In the genomic region with DNA sequence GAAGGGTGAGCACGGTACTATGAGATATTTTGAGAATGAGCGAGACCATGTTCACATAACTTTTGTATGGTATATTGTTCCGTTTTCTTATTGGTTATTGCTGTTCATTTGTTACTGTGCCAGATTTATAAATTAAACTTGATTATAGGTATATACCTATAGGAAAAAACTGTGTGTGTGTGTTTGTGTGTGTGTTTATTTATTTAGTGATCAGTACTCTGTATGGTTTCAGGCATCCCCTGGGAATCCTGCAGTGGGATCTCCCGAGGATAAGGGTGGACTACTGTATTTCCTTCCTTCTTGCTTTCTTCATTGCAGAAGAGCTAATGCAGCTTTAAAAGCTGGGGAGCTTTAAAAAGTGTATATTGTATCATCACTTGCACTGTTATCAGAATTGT, we compare ENCODE assay signal across 26 cellular contexts. TPM values are rescaled to one million over a fixed set of nuclear protein-coding genes. Genes with fewer than 3 reads are reported as not detected.
A peak's percentile ranks its signal among the peaks of the same experiment; 100 is the strongest.
DNase-seq lines count a peak whose midpoint lies in the region; ATAC-seq, FAIRE-seq and TF ChIP-seq lines count a peak whose summit lies in the region.
"Had no signal": no experiment of that assay in that cellular context is flagged by ENCODE, and none has a peak within 500 bp of the region (broad histone marks: within the 10 kb centered on the region; RNA-seq: fewer than 3 reads in every experiment).

No MANE protein-coding gene starts in this region.

- DNase-seq in activated CD8-positive, alpha-beta T cell treated with anti-CD3 and anti-CD28 coated beads for 36 hours, result no peak
- DNase-seq in activated CD8-positive, alpha-beta T cell treated with anti-CD3 and anti-CD28 coated beads, Interleukin-2, amount 10 ng/mL, durations not matched to agents 7 days and 5 days, result no peak
- DNase-seq in K562 (ENCODE audit: extremely low read depth in 1 of 4, low spot score in 3 of 4) (no peak), mesendoderm (peak; percentile 8), RKO (ENCODE audit: low spot score) (no peak), KG1 (lab: John Stamatoyannopoulos, UW) (no peak)
- no peak for DNase-seq in activated CD4-positive, alpha-beta T cell treated with anti-CD3 and anti-CD28 coated beads, Interleukin-2, amount 50 U/mL, for 4 hours
- DNase-seq: Caco-2; CD4-positive, alpha-beta memory T cell; H9; HFFc6; NCI-H1048; NCI-H1417; NCI-H1694; NCI-H2029 treated with DMSO at 0.1 percent for 48 hours; NCI-H2227 treated with DMSO at 0.1 percent for 48 hours; NCI-H526 treated with DMSO at 0.1 percent for 48 hours; PC-9; SHP77 had no signal

- no peak for TF ChIP-seq POLR2A in K562 (conservative IDR thresholded peaks at IDR 0.05)

- no peak overlapping the region for H4K5ac ChIP-seq in mesendoderm (ENCODE audit: low read length)

- H3K9me3 ChIP-seq in BLaER1 treated with 17β-estradiol and CSF1 and Interleukin-3, amounts not matched to agents 10 nM and 100 nM (replicated peaks in 1 of 11), result no peaks in the 10 kb centered on the region
- H3K9me3 ChIP-seq in K562 (replicated peaks; ENCODE audit: control insufficient read depth, insufficient read depth, low read depth, low read length), result no peaks in the 10 kb centered on the region
- H3K9me3 ChIP-seq: Caco-2 had no signal

- CTCF ChIA-PET in activated CD8-positive, alpha-beta T cell treated with anti-CD3 and anti-CD28 coated beads for 36 hours (lab: Charles Lee), result interaction anchor here (1.2 to 1.4 kb wide), 2 partner anchors 194 to 319 kb away, joined by 3 to 4 read pairs; no protein-coding TSS in a partner anchor
- CTCF ChIA-PET in activated CD8-positive, alpha-beta T cell treated with anti-CD3 and anti-CD28 coated beads, Interleukin-2, amount 10 ng/mL, durations not matched to agents 7 days and 5 days (lab: Charles Lee), result interaction anchor here (1.7 to 2.0 kb wide), 2 partner anchors 37 to 66 kb away, joined by 4 to 5 read pairs; no protein-coding TSS in a partner anchor
- CTCF ChIA-PET in K562 (lab: Yijun Ruan, JAX; ENCODE audit: low intra/inter-chr PET ratio), result no interaction called here

- no peak overlapping the region for H4K8ac ChIP-seq in mesendoderm (ENCODE audit: low read depth, low read length)

- H3K23ac ChIP-seq in mesendoderm (ENCODE audit: low read length), result no peak overlapping the region

- H2AK5ac ChIP-seq in mesendoderm (ENCODE audit: low read length), result no peak overlapping the region

- no TSS peak for BruUV-seq in K562 (replicated peaks; lab: Mats Ljungman, UMichigan)

- no peak overlapping the region for H3K56ac ChIP-seq in mesendoderm (ENCODE audit: low read length)

- H3K9ac ChIP-seq in BLaER1 treated with 17β-estradiol and CSF1 and Interleukin-3, amounts not matched to agents 10 nM and 100 nM, result no peak overlapping the region
- no peak overlapping the region for H3K9ac ChIP-seq in K562 (ENCODE audit: insufficient read depth in 1 of 2, low read depth in 2 of 2, low read length in 2 of 2)
- H3K9ac ChIP-seq in mesendoderm (ENCODE audit: low read length), result no peak overlapping the region
- H3K9ac ChIP-seq: KMS-11 had no signal

- intact Hi-C loops in activated CD8-positive, alpha-beta T cell treated with anti-CD3 and anti-CD28 coated beads for 36 hours (cut with micrococcal nuclease), result no loop called here
- intact Hi-C loops in K562 (cut with micrococcal nuclease), result no loop called here

- no peak for FAIRE-seq in K562 (lab: Jason Lieb, UNC)
- FAIRE-seq: G401.6, HTR-8/SVneo had no signal

- H3K36me3 ChIP-seq in BLaER1 treated with 17β-estradiol and CSF1 and Interleukin-3, amounts not matched to agents 10 nM and 100 nM, result peaks cover 30 to 73% (median 66%) of the 10 kb centered on the region in 11 experiments; a peak in 21 of 22 replicates
- peaks cover 37% of the 10 kb centered on the region for H3K36me3 ChIP-seq in K562 (ENCODE audit: control insufficient read depth, insufficient read depth, low read length)
- peaks cover 2% of the 10 kb centered on the region for H3K36me3 ChIP-seq in mesendoderm (ENCODE audit: control insufficient read depth, insufficient read depth, low read length)

- H3K27ac ChIP-seq in BLaER1 treated with 17β-estradiol and CSF1 and Interleukin-3, amounts not matched to agents 10 nM and 100 nM, result no peak overlapping the region; a peak in 1 of 22 replicates
- H3K27ac ChIP-seq in K562 (ENCODE audit: extremely low read depth, low read depth, low read length), result peak overlapping the region; percentile 6; the same call in 1 of the 3 replicates
- H3K27ac ChIP-seq in mesendoderm (ENCODE audit: low read depth, low read length), result no peak overlapping the region
- H3K27ac ChIP-seq: 22Rv1, KMS-11, RWPE1 had no signal

- H3K4me2 ChIP-seq in BLaER1 treated with 17β-estradiol and CSF1 and Interleukin-3, amounts not matched to agents 10 nM and 100 nM, result peak overlapping the region in 8 of 11 experiments; percentile 24 to 58 (median 44); a peak in 14 of 22 replicates
- H3K4me2 ChIP-seq in K562 (ENCODE audit: insufficient read depth, low read length) (peak overlapping the region; percentile 16; the same call in 1 of the 2 replicates), mesendoderm (ENCODE audit: low read length) (no peak overlapping the region)
- H3K4me2 ChIP-seq: GM23338, KMS-11, PC-9 had no signal

- H2AFZ ChIP-seq in K562 (ENCODE audit: low read depth, low read length), result no peak overlapping the region
- H2AFZ ChIP-seq: GM23338, PC-9 had no signal

- H2BK5ac ChIP-seq in mesendoderm (ENCODE audit: low read length), result no peak overlapping the region

- H2BK15ac ChIP-seq in mesendoderm (replicated peaks; ENCODE audit: low read depth), result no peak overlapping the region

- H3K79me1 ChIP-seq in mesendoderm (ENCODE audit: low read length), result peaks cover 4% of the 10 kb centered on the region

- H3K4me1 Mint-ChIP-seq in activated CD8-positive, alpha-beta T cell treated with anti-CD3 and anti-CD28 coated beads for 36 hours (ENCODE audit: low read depth), result peaks cover 21% of the 10 kb centered on the region
- H3K4me1 Mint-ChIP-seq in activated CD8-positive, alpha-beta T cell treated with anti-CD3 and anti-CD28 coated beads, Interleukin-2, amount 10 ng/mL, durations not matched to agents 7 days and 5 days (ENCODE audit: low read depth), result peaks cover 21% of the 10 kb centered on the region
- H3K4me1 Mint-ChIP-seq: GM23338, H9 had no signal

- no peak overlapping the region for H3K4ac ChIP-seq in mesendoderm (ENCODE audit: low read depth, low read length)

- no peak for TF ChIP-seq RAD21 in K562 (CRISPR knock-in tag; conservative IDR thresholded peaks at IDR 0.05 in 1 of 2, IDR thresholded peaks at IDR 0.05 in 1 of 2)

- H3K36me3 Mint-ChIP-seq in activated CD8-positive, alpha-beta T cell treated with anti-CD3 and anti-CD28 coated beads for 36 hours (ENCODE audit: low read depth), result peaks cover 23% of the 10 kb centered on the region
- peaks cover 38% of the 10 kb centered on the region for H3K36me3 Mint-ChIP-seq in activated CD8-positive, alpha-beta T cell treated with anti-CD3 and anti-CD28 coated beads, Interleukin-2, amount 10 ng/mL, durations not matched to agents 7 days and 5 days (ENCODE audit: low read depth)

- H3K4me3 ChIP-seq in BLaER1 treated with 17β-estradiol and CSF1 and Interleukin-3, amounts not matched to agents 10 nM and 100 nM, result no peak overlapping the region
- H3K4me3 ChIP-seq in K562 (no peak overlapping the region), mesendoderm (ENCODE audit: low read length) (no peak overlapping the region)
- H3K4me3 ChIP-seq: GM23338, PC-9 had no signal

- ATAC-seq in activated CD8-positive, alpha-beta T cell treated with anti-CD3 and anti-CD28 coated beads for 36 hours, result no peak
- no peak for ATAC-seq in activated CD8-positive, alpha-beta T cell treated with anti-CD3 and anti-CD28 coated beads, Interleukin-2, amount 10 ng/mL, durations not matched to agents 7 days and 5 days
- ATAC-seq in K562, result peak; percentile 7; the same call in 1 of the 3 replicates
- ATAC-seq: GM23338 had no signal

- H3K27ac Mint-ChIP-seq in activated CD8-positive, alpha-beta T cell treated with anti-CD3 and anti-CD28 coated beads for 36 hours, result peak overlapping the region; percentile 52
- H3K27ac Mint-ChIP-seq in activated CD8-positive, alpha-beta T cell treated with anti-CD3 and anti-CD28 coated beads, Interleukin-2, amount 10 ng/mL, durations not matched to agents 7 days and 5 days, result no peak overlapping the region
- H3K27ac Mint-ChIP-seq: GM23338, HFFc6 had no signal

- no peak overlapping the region for H3K4me3 Mint-ChIP-seq in activated CD8-positive, alpha-beta T cell treated with anti-CD3 and anti-CD28 coated beads for 36 hours
- no peak overlapping the region for H3K4me3 Mint-ChIP-seq in activated CD8-positive, alpha-beta T cell treated with anti-CD3 and anti-CD28 coated beads, Interleukin-2, amount 10 ng/mL, durations not matched to agents 7 days and 5 days
- H3K4me3 Mint-ChIP-seq: CD4-positive, alpha-beta memory T cell; GM23338; H9; HFFc6 had no signal

- no peaks in the 10 kb centered on the region for H3K27me3 ChIP-seq in BLaER1 treated with 17β-estradiol and CSF1 and Interleukin-3, amounts not matched to agents 10 nM and 100 nM
- H3K27me3 ChIP-seq in K562 (ENCODE audit: control insufficient read depth in 2 of 2, insufficient read depth in 2 of 2, low read length in 2 of 2), result no peaks in the 10 kb centered on the region
- no peaks in the 10 kb centered on the region for H3K27me3 ChIP-seq in mesendoderm (ENCODE audit: insufficient read depth, low read length, poor library complexity)

- POLR2A ChIA-PET in activated CD8-positive, alpha-beta T cell treated with anti-CD3 and anti-CD28 coated beads for 36 hours (lab: Charles Lee), result interaction anchor here (1.2 kb wide), 1 partner anchor 10 kb away, joined by 3 read pairs; no protein-coding TSS in a partner anchor
- POLR2A ChIA-PET in activated CD8-positive, alpha-beta T cell treated with anti-CD3 and anti-CD28 coated beads, Interleukin-2, amount 10 ng/mL, durations not matched to agents 7 days and 5 days (lab: Charles Lee), result interaction anchor here (1.7 kb wide), 1 partner anchor 8 kb away, joined by 6 read pairs; a partner anchor contains a TSS
- POLR2A ChIA-PET in K562 (lab: Yijun Ruan, JAX), result interaction anchor here (0.6 kb wide), 1 partner anchor 8 kb away, joined by 4 read pairs; a partner anchor contains a TSS

- no peaks in the 10 kb centered on the region for H3K27me3 Mint-ChIP-seq in activated CD8-positive, alpha-beta T cell treated with anti-CD3 and anti-CD28 coated beads for 36 hours
- H3K27me3 Mint-ChIP-seq in activated CD8-positive, alpha-beta T cell treated with anti-CD3 and anti-CD28 coated beads, Interleukin-2, amount 10 ng/mL, durations not matched to agents 7 days and 5 days (ENCODE audit: low read depth), result no peaks in the 10 kb centered on the region
- H3K27me3 Mint-ChIP-seq: CD4-positive, alpha-beta memory T cell had no signal

- H3K4me1 ChIP-seq in BLaER1 treated with 17β-estradiol and CSF1 and Interleukin-3, amounts not matched to agents 10 nM and 100 nM, result peaks cover 12 to 32% (median 18%) of the 10 kb centered on the region in 10 experiments
- H3K4me1 ChIP-seq in K562 (replicated peaks in 1 of 2; ENCODE audit: control insufficient read depth in 2 of 2, insufficient read depth in 2 of 2, low read length in 2 of 2) (peaks cover 0 to 12% of the 10 kb centered on the region in 2 experiments; a peak in 2 of 5 replicates), mesendoderm (ENCODE audit: control insufficient read depth, low read depth, low read length) (no peaks in the 10 kb centered on the region)

- no peaks in the 10 kb centered on the region for H3K9me1 ChIP-seq in K562 (ENCODE audit: control insufficient read depth, insufficient read depth, low read length)

- H3K18ac ChIP-seq in mesendoderm (ENCODE audit: low read length), result no peak overlapping the region

- WGBS in K562 (ENCODE audit: insufficient coverage, low coverage, missing lambda C conversion rate), result 65% methylated on average over 4 of the region's 4 CpGs
- WGBS in mesendoderm (ENCODE audit: extremely low coverage, insufficient coverage, low lambda C conversion rate), result no CpG with 5 or more reads among the region's 4 CpGs

- TF ChIP-seq CTCF in activated CD8-positive, alpha-beta T cell treated with anti-CD3 and anti-CD28 coated beads for 36 hours (IDR thresholded peaks at IDR 0.05), result no peak
- no peak for TF ChIP-seq CTCF in K562 (IDR thresholded peaks at IDR 0.05 in 2 of 3, conservative IDR thresholded peaks at IDR 0.05 in 1 of 3; ENCODE audit: insufficient read depth in 2 of 3, low read depth in 1 of 3, low read length in 3 of 3)

- in situ Hi-C loops in K562 (cut with MboI), result no loop called here

- peaks cover 24 to 100% (median 92%) of the 10 kb centered on the region in 11 experiments; a peak in 20 of 22 replicates for H4K20me1 ChIP-seq in BLaER1 treated with 17β-estradiol and CSF1 and Interleukin-3, amounts not matched to agents 10 nM and 100 nM
- no peaks in the 10 kb centered on the region; the same call in none of the 2 replicates for H4K20me1 ChIP-seq in K562 (replicated peaks; ENCODE audit: control insufficient read depth, insufficient read depth, low read length)

- no peak overlapping the region for H2BK120ac ChIP-seq in mesendoderm (ENCODE audit: low read depth, low read length)

- H3K9me3 Mint-ChIP-seq in activated CD8-positive, alpha-beta T cell treated with anti-CD3 and anti-CD28 coated beads for 36 hours, result no peaks in the 10 kb centered on the region
- H3K9me3 Mint-ChIP-seq in activated CD8-positive, alpha-beta T cell treated with anti-CD3 and anti-CD28 coated beads, Interleukin-2, amount 10 ng/mL, durations not matched to agents 7 days and 5 days (ENCODE audit: insufficient read depth), result no peaks in the 10 kb centered on the region
- H3K9me3 Mint-ChIP-seq: CD4-positive, alpha-beta memory T cell; GM23338; H9; HFFc6 had no signal

- peaks cover 55% of the 10 kb centered on the region for H3K79me2 ChIP-seq in K562 (ENCODE audit: control insufficient read depth, insufficient read depth, low read length)
- peaks cover 8% of the 10 kb centered on the region for H3K79me2 ChIP-seq in mesendoderm (ENCODE audit: control insufficient read depth, insufficient read depth, low read length)

- no peak for TF ChIP-seq EP300 in K562 (IDR thresholded peaks at IDR 0.05; ENCODE audit: low read length)

RNA-seq across cellular contexts. Expression of a gene that starts 8.0 kb away (rescaled TPM):
- total RNA-seq in activated CD8-positive, alpha-beta T cell treated with anti-CD3 and anti-CD28 coated beads for 36 hours, result 10 to 100 TPM; 30.3 to 31.6 TPM
- total RNA-seq in activated CD8-positive, alpha-beta T cell treated with anti-CD3 and anti-CD28 coated beads, Interleukin-2, amount 10 ng/mL, durations not matched to agents 7 days and 5 days, result 10 to 100 TPM; 37.7 to 41.1 TPM
- total RNA-seq in K562 (2011; cell fraction: chromatin; rRNA removed; ENCODE audit: low replicate concordance), result 72.5 and 248 TPM in 2 replicates
- total RNA-seq in K562 (2011; cell fraction: nucleolus; rRNA removed), result 35.7 and 56.7 TPM in 2 replicates
- total RNA-seq in K562 (2011; cell fraction: nucleoplasm; rRNA removed), result 84.0 and 86.9 TPM in 2 replicates
- total RNA-seq in K562 (2014; rRNA removed), result 10.7 and 12.7 TPM in 2 replicates
- 17.2 and 19.1 TPM in 2 replicates for total RNA-seq in K562 (2014; rRNA removed; fragmentation: Illumina TruSeq; extraction: Trizol)
- total RNA-seq in K562 (2015; rRNA removed; fragmentation: Illumina TruSeq; extraction: Trizol), result 23.3 and 24.2 TPM in 2 replicates
- total RNA-seq in K562 (2021), result 20.2 and 22.7 TPM in 2 replicates
- polyA plus RNA-seq in K562 (2011; rRNA removed), result 16.7 and 18.6 TPM in 2 replicates
- polyA plus RNA-seq in K562 (2011; cell fraction: cytosol; rRNA removed), result 9.3 and 12.1 TPM in 2 replicates
- 36.7 and 37.9 TPM in 2 replicates for polyA plus RNA-seq in K562 (2011; cell fraction: nucleus; rRNA removed)
- polyA plus RNA-seq in K562 (2012), result 8.7 and 11.7 TPM in 2 replicates
- 11.9 and 14.6 TPM in 2 replicates for polyA plus RNA-seq in K562 (2014; fragmentation: Illumina TruSeq; extraction: Trizol)
- polyA plus RNA-seq in K562 (2014; fragmentation: Nextera tagmentation; extraction: Ambion mirVana), result 1 to 10 TPM; 2.0 to 6.0 TPM
- polyA plus RNA-seq in K562 (2014; rRNA removed), result 8.8 and 11.4 TPM in 2 replicates
- 54.6 and 68.2 TPM in 2 replicates for polyA minus RNA-seq in K562 (2011; rRNA and poly(A)+ RNA removed)
- 15.4 and 19.6 TPM in 2 replicates for polyA minus RNA-seq in K562 (2011; cell fraction: cytosol; rRNA and poly(A)+ RNA removed)
- polyA minus RNA-seq in K562 (2011; cell fraction: nucleus; rRNA and poly(A)+ RNA removed), result 38.5 and 74.9 TPM in 2 replicates
- polyA plus RNA-seq in mesendoderm (2013, experiment 1 of 2), result 4.7 TPM
- polyA plus RNA-seq in mesendoderm (2013, experiment 2 of 2), result 4.6 TPM

RNA-seq across cellular contexts. Expression of a gene that starts 39.4 kb away (rescaled TPM):
- total RNA-seq in activated CD8-positive, alpha-beta T cell treated with anti-CD3 and anti-CD28 coated beads for 36 hours, result 10 to 100 TPM; 52.3 to 57.1 TPM
- total RNA-seq in activated CD8-positive, alpha-beta T cell treated with anti-CD3 and anti-CD28 coated beads, Interleukin-2, amount 10 ng/mL, durations not matched to agents 7 days and 5 days, result 10 to 100 TPM; 61.2 to 61.6 TPM
- 343 and 576 TPM in 2 replicates for total RNA-seq in K562 (2011; cell fraction: chromatin; rRNA removed; ENCODE audit: low replicate concordance)
- 343 and 349 TPM in 2 replicates for total RNA-seq in K562 (2011; cell fraction: nucleolus; rRNA removed)
- 217 and 256 TPM in 2 replicates for total RNA-seq in K562 (2011; cell fraction: nucleoplasm; rRNA removed)
- total RNA-seq in K562 (2014; rRNA removed) (48.0 and 55.8 TPM in 2 replicates), K562 (2014; rRNA removed; fragmentation: Illumina TruSeq; extraction: Trizol) (42.6 and 44.9 TPM in 2 replicates), K562 (2015; rRNA removed; fragmentation: Illumina TruSeq; extraction: Trizol) (45.2 and 47.3 TPM in 2 replicates), K562 (2021) (67.6 and 71.1 TPM in 2 replicates)
- polyA plus RNA-seq in K562 (2011; rRNA removed) (37.6 and 56.2 TPM in 2 replicates), K562 (2014; fragmentation: Illumina TruSeq; extraction: Trizol) (55.4 and 58.5 TPM in 2 replicates), K562 (2014; fragmentation: Nextera tagmentation; extraction: Ambion mirVana) (10 to 100 TPM; 18.8 to 21.6 TPM), K562 (2014; rRNA removed) (56.7 and 69.0 TPM in 2 replicates)
- polyA plus RNA-seq in K562 (2011; cell fraction: cytosol; rRNA removed), result 29.5 and 46.2 TPM in 2 replicates
- 499 and 561 TPM in 2 replicates for polyA plus RNA-seq in K562 (2011; cell fraction: nucleus; rRNA removed)
- polyA plus RNA-seq in K562 (2012), result 58.5 and 64.0 TPM in 2 replicates
- 45.9 and 57.2 TPM in 2 replicates for polyA minus RNA-seq in K562 (2011; rRNA and poly(A)+ RNA removed)
- 16.1 and 22.0 TPM in 2 replicates for polyA minus RNA-seq in K562 (2011; cell fraction: cytosol; rRNA and poly(A)+ RNA removed)
- 194 and 218 TPM in 2 replicates for polyA minus RNA-seq in K562 (2011; cell fraction: nucleus; rRNA and poly(A)+ RNA removed)
- 21.4 TPM for polyA plus RNA-seq in mesendoderm (2013, experiment 1 of 2)
- 22.7 TPM for polyA plus RNA-seq in mesendoderm (2013, experiment 2 of 2)
